ENCODE assay signal across 8 cellular contexts in genomic region chr20:58692579-58693225, GRCh38. TPM values are rescaled to one million over a fixed set of nuclear protein-coding genes. Genes with fewer than 3 reads are reported as not detected.
DNase-seq lines count a peak whose midpoint lies in the region; ATAC-seq and TF ChIP-seq lines count a peak whose summit lies in the region.

Gene NPEPL1, plus strand, starts transcription at chr20:58692800. Its CDS starts 101 bp downstream, at chr20:58692901.

- H4K20me1 ChIP-seq in KMS-11 (ENCODE audit: insufficient read depth) (no peaks in the 10 kb centered on the region), mammary epithelial cell (ENCODE audit: insufficient read depth, low read length) (no peaks in the 10 kb centered on the region)

- H3K4me2 ChIP-seq in KMS-11 (peak within 1 kb of the TSS; percentile 92), mammary epithelial cell (ENCODE audit: insufficient read depth, low read depth, low read length) (peak within 1 kb of the TSS; percentile 66)

- TF ChIP-seq CTCF in KMS-11 (conservative IDR thresholded peaks at IDR 0.05; ENCODE audit: low read depth, low read length) (no peak), VCaP (conservative IDR thresholded peaks at IDR 0.05) (peak; percentile 76), mammary epithelial cell (conservative IDR thresholded peaks at IDR 0.05 in 1 of 2, IDR thresholded peaks at IDR 0.05 in 1 of 2; ENCODE audit: extremely low read depth in 1 of 2, insufficient read depth in 1 of 2, low read depth in 1 of 2, low read length in 2 of 2) (no peak)

- no peak within 1 kb of the TSS for H3K27ac ChIP-seq in KMS-11
- H3K27ac ChIP-seq in VCaP, result peak within 1 kb of the TSS; percentile 94
- H3K27ac ChIP-seq in mammary epithelial cell (ENCODE audit: insufficient read depth, low read depth, low read length), result no peak within 1 kb of the TSS

- no peak within 1 kb of the TSS for H3K4me3 ChIP-seq in KMS-11 (IDR thresholded peaks at IDR 0.05; ENCODE audit: insufficient read depth, low read depth, low read length)
- peak within 1 kb of the TSS in 2 of 3 experiments; percentile 19 to 42 for H3K4me3 ChIP-seq in mammary epithelial cell (replicated peaks in 1 of 3; ENCODE audit: insufficient read depth in 1 of 3, low read depth in 2 of 3, low read length in 3 of 3)

- DNase-seq in DMS53 (lab: John Stamatoyannopoulos, UW) (peak; percentile 87), mammary epithelial cell (peak; percentile 24), iris pigment epithelial cell (ENCODE audit: low read depth) (peak; percentile 78)
- DNase-seq in stimulated activated CD4-positive, alpha-beta T cell treated with anti-CD3 and anti-CD28 coated beads, Interleukin-15, amount 100 ng/mL, for 24 hours, result peak; percentile 78

- WGBS in mammary epithelial cell (ENCODE audit: low coverage, missing lambda C conversion rate), result 20% methylated on average over 5 of the region's 93 CpGs

- peak within 1 kb of the TSS; percentile 72; the same call in 1 of the 2 replicates for H3K9ac ChIP-seq in KMS-11
- no peak within 1 kb of the TSS for H3K9ac ChIP-seq in mammary epithelial cell (ENCODE audit: insufficient read depth, low read length)

- peak; percentile 84 for ATAC-seq in GM21526 (IDR thresholded peaks at IDR 0.05; ENCODE audit: low FRiP score, unreplicated experiment)
- no peak for ATAC-seq in GM18870 (IDR thresholded peaks at IDR 0.05; ENCODE audit: unreplicated experiment)

- peak within 1 kb of the TSS; percentile 95 for H2AFZ ChIP-seq in KMS-11 (ENCODE audit: low read depth)
- peak within 1 kb of the TSS; percentile 61 for H2AFZ ChIP-seq in mammary epithelial cell (ENCODE audit: low read depth, low read length)

- dilution Hi-C loops in mammary epithelial cell (cut with HindIII; ENCODE audit: low sequenced_read_pairs), result no loop called here

- H3K27me3 ChIP-seq in KMS-11 (ENCODE audit: insufficient read depth, low read depth) (no peaks in the 10 kb centered on the region), mammary epithelial cell (ENCODE audit: insufficient read depth, low read length) (no peaks in the 10 kb centered on the region)

- H3K79me2 ChIP-seq in KMS-11 (ENCODE audit: insufficient read depth, low read depth) (no peaks in the 10 kb centered on the region), mammary epithelial cell (ENCODE audit: insufficient read depth, low read length) (no peaks in the 10 kb centered on the region)

- CTCF ChIA-PET in mammary epithelial cell (lab: Charles Lee; ENCODE audit: low non-redundant PET), result interaction anchor here (0.7 kb wide), 1 partner anchor 135 kb away, joined by 3 read pairs; no protein-coding TSS in a partner anchor

- no peaks in the 10 kb centered on the region for H3K36me3 ChIP-seq in KMS-11 (ENCODE audit: insufficient read depth)
- H3K36me3 ChIP-seq in mammary epithelial cell (ENCODE audit: insufficient read depth, low read length), result no peaks in the 10 kb centered on the region

- intact Hi-C loops in mammary epithelial cell (cut with micrococcal nuclease), result no loop called here

- H3K4me1 ChIP-seq in KMS-11 (ENCODE audit: low read depth, poor library complexity, severe bottlenecking) (peaks cover 3% of the 10 kb centered on the region), mammary epithelial cell (ENCODE audit: insufficient read depth, low read length) (no peaks in the 10 kb centered on the region)

- BruUV-seq in mammary epithelial cell (replicated peaks; lab: Mats Ljungman, UMichigan), result no TSS peak

- in situ Hi-C loops in mammary epithelial cell (cut with MboI; ENCODE audit: low sequenced_read_pairs in 2 of 2), result no loop called here

- no peaks in the 10 kb centered on the region for H3K9me3 ChIP-seq in mammary epithelial cell (replicated peaks; ENCODE audit: insufficient read depth, low read length)

RNA-seq across cellular contexts. Expression of gene NPEPL1, which starts in this region (rescaled TPM):
- total RNA-seq in mammary epithelial cell, result 10 to 100 TPM; 16.2 to 17.0 TPM
- polyA plus RNA-seq in mammary epithelial cell, result 1.0 TPM
- 1.4 TPM for polyA minus RNA-seq in mammary epithelial cell

Comparison
In these comparisons a context has a peak if more than half of its experiments do, and no peak if none do; other contexts are left out.
1. DNase-seq: peak in every context shown above with its lines; median percentile 87 in DMS53; 78 in iris pigment epithelial cell; 78 in stimulated activated CD4-positive, alpha-beta T cell treated with anti-CD3 and anti-CD28 coated beads, Interleukin-15, amount 100 ng/mL, for 24 hours; 24 in mammary epithelial cell.